Comparison of ENCODE assay signal across 12 cellular contexts in genomic region chr4:76219299-76220055, GRCh38. TPM values are rescaled to one million over a fixed set of nuclear protein-coding genes. Genes with fewer than 3 reads are reported as not detected.
DNase-seq lines count a peak whose midpoint lies in the region; ATAC-seq, FAIRE-seq and TF ChIP-seq lines count a peak whose summit lies in the region.
"Had no signal": no experiment of that assay in that cellular context is flagged by ENCODE, and none has a peak within 500 bp of the region (broad histone marks: within the 10 kb centered on the region; RNA-seq: fewer than 3 reads in every experiment).

No MANE protein-coding gene starts in this region.

- H3K4me3 Mint-ChIP-seq in HFFc6 = no peak overlapping the region
- H3K4me3 Mint-ChIP-seq in T-helper 2 cell treated with Interferon-gamma antibody and Interleukin-4, amounts not matched to agents 5 μg/mL and 100 μg/mL, for 36 hours = no peak overlapping the region
- H3K4me3 Mint-ChIP-seq: activated naive CD8-positive, alpha-beta T cell treated with anti-CD3 and anti-CD28 coated beads, Interleukin-2, amount 50 U/mL, for 24 hours; mesothelial cell of epicardium; stimulated activated naive CD8-positive, alpha-beta T cell treated with anti-CD3 and anti-CD28 coated beads, Interleukin-15, Interleukin-2, amounts not matched to agents 100 ng/mL and 50 ng/mL, for 24 hours had no signal

- no peaks in the 10 kb centered on the region for H4K20me1 ChIP-seq in OCI-LY7 (ENCODE audit: insufficient read depth, low read length)

- H3K36me3 Mint-ChIP-seq in HFFc6 (ENCODE audit: low read depth) = no peaks in the 10 kb centered on the region
- H3K36me3 Mint-ChIP-seq in T-helper 2 cell treated with Interferon-gamma antibody and Interleukin-4, amounts not matched to agents 5 μg/mL and 100 μg/mL, for 36 hours (ENCODE audit: low read depth) = no peaks in the 10 kb centered on the region
- H3K36me3 Mint-ChIP-seq: mesothelial cell of epicardium had no signal

- CTCF ChIA-PET in OCI-LY7 (lab: Charles Lee; ENCODE audit: unreplicated experiment) = no interaction called here

- no peak for TF ChIP-seq POLR2A in GM12892 (IDR thresholded peaks at IDR 0.05; ENCODE audit: low read depth, low read length)

- peak overlapping the region; percentile 18 for H3K27ac ChIP-seq in RWPE2 (ENCODE audit: poor library complexity, severe bottlenecking)
- no peak overlapping the region for H3K27ac ChIP-seq in thoracic aorta
- no peak overlapping the region for H3K27ac ChIP-seq in OCI-LY7 (ENCODE audit: low read depth, low read length, poor library complexity, severe bottlenecking)
- H3K27ac ChIP-seq: SJSA1 had no signal

- ATAC-seq in RWPE2 (ENCODE audit: low read depth) = peak; percentile 57
- ATAC-seq in thoracic aorta (ENCODE audit: insufficient number of reproducible peaks, low FRiP score, low read depth) = peak; percentile 62
- ATAC-seq: activated naive CD8-positive, alpha-beta T cell treated with anti-CD3 and anti-CD28 coated beads, Interleukin-2, amount 50 U/mL, for 24 hours had no signal

- no peak for FAIRE-seq in GM12892 (lab: Jason Lieb, UNC)

- H3K4me3 ChIP-seq in RWPE2 (ENCODE audit: severe bottlenecking) = no peak overlapping the region
- no peak overlapping the region for H3K4me3 ChIP-seq in thoracic aorta
- H3K4me3 ChIP-seq in OCI-LY7 (ENCODE audit: low read depth, low read length, poor library complexity, severe bottlenecking) = no peak overlapping the region
- H3K4me3 ChIP-seq: SJSA1 had no signal

- no peaks in the 10 kb centered on the region for H3K36me3 ChIP-seq in RWPE2 (ENCODE audit: low read depth)
- no peaks in the 10 kb centered on the region for H3K36me3 ChIP-seq in thoracic aorta
- H3K36me3 ChIP-seq in OCI-LY7 (ENCODE audit: insufficient read depth, low read length) = no peaks in the 10 kb centered on the region
- H3K36me3 ChIP-seq: SJSA1 had no signal

- DNase-seq in HFFc6 (peak; percentile 47), RWPE2 (ENCODE audit: low spot score) (no peak), iris pigment epithelial cell (ENCODE audit: low read depth) (peak; percentile 86), thoracic aorta (ENCODE audit: low spot score) (no peak), GM12892 (ENCODE audit: insufficient read length) (no peak), OCI-LY7 (ENCODE audit: low spot score) (no peak)
- no peak for DNase-seq in T-helper 2 cell treated with Interferon-gamma antibody and Interleukin-4, amounts not matched to agents 5 μg/mL and 100 μg/mL, for 36 hours (ENCODE audit: low spot score)
- DNase-seq: activated CD4-positive, alpha-beta T cell treated with anti-CD3 and anti-CD28 coated beads, Interleukin-2, amount 50 U/mL, for 4 hours; activated naive CD8-positive, alpha-beta T cell treated with anti-CD3 and anti-CD28 coated beads, Interleukin-2, amount 50 U/mL, for 24 hours had no signal

- H3K4me1 ChIP-seq in RWPE2 (ENCODE audit: insufficient read depth, poor library complexity, severe bottlenecking) = peaks cover 21% of the 10 kb centered on the region
- peaks cover 6 to 21% of the 10 kb centered on the region in 2 donors for H3K4me1 ChIP-seq in thoracic aorta (ENCODE audit: control insufficient read depth in 1 of 2, low read depth in 2 of 2)
- no peaks in the 10 kb centered on the region for H3K4me1 ChIP-seq in OCI-LY7 (ENCODE audit: insufficient read depth, low read length, poor library complexity, severe bottlenecking)

- no peaks in the 10 kb centered on the region for H3K79me2 ChIP-seq in OCI-LY7 (ENCODE audit: insufficient read depth, low read depth, low read length)

- no peak overlapping the region for H3K4me2 ChIP-seq in OCI-LY7 (ENCODE audit: low read length)

- H3K4me1 Mint-ChIP-seq in HFFc6 (ENCODE audit: low read depth) = peaks cover 23% of the 10 kb centered on the region
- peaks cover 5% of the 10 kb centered on the region for H3K4me1 Mint-ChIP-seq in T-helper 2 cell treated with Interferon-gamma antibody and Interleukin-4, amounts not matched to agents 5 μg/mL and 100 μg/mL, for 36 hours (ENCODE audit: low read depth)

- H3K9me2 ChIP-seq in OCI-LY7 (ENCODE audit: insufficient read depth, low read length) = no peaks in the 10 kb centered on the region

- TF ChIP-seq CTCF in HFFc6 (IDR thresholded peaks at IDR 0.05) = no peak
- TF ChIP-seq CTCF in RWPE2 (IDR thresholded peaks at IDR 0.05; ENCODE audit: poor library complexity, severe bottlenecking) = no peak
- TF ChIP-seq CTCF in thoracic aorta (IDR thresholded peaks at IDR 0.05) = no peak
- TF ChIP-seq CTCF in OCI-LY7 (conservative IDR thresholded peaks at IDR 0.05; ENCODE audit: low read length) = no peak

- H3K27ac Mint-ChIP-seq in HFFc6 = no peak overlapping the region
- no peak overlapping the region for H3K27ac Mint-ChIP-seq in T-helper 2 cell treated with Interferon-gamma antibody and Interleukin-4, amounts not matched to agents 5 μg/mL and 100 μg/mL, for 36 hours
- H3K27ac Mint-ChIP-seq: activated naive CD8-positive, alpha-beta T cell treated with anti-CD3 and anti-CD28 coated beads, Interleukin-2, amount 50 U/mL, for 24 hours; mesothelial cell of epicardium; stimulated activated naive CD8-positive, alpha-beta T cell treated with anti-CD3 and anti-CD28 coated beads, Interleukin-15, Interleukin-2, amounts not matched to agents 100 ng/mL and 50 ng/mL, for 24 hours had no signal

- BruUV-seq in OCI-LY7 (replicated peaks; lab: Mats Ljungman, UMichigan) = no TSS peak

- no peaks in the 10 kb centered on the region for H3K9me3 Mint-ChIP-seq in HFFc6
- H3K9me3 Mint-ChIP-seq in T-helper 2 cell treated with Interferon-gamma antibody and Interleukin-4, amounts not matched to agents 5 μg/mL and 100 μg/mL, for 36 hours = no peaks in the 10 kb centered on the region
- H3K9me3 Mint-ChIP-seq: activated naive CD8-positive, alpha-beta T cell treated with anti-CD3 and anti-CD28 coated beads, Interleukin-2, amount 50 U/mL, for 24 hours; mesothelial cell of epicardium; stimulated activated naive CD8-positive, alpha-beta T cell treated with anti-CD3 and anti-CD28 coated beads, Interleukin-15, Interleukin-2, amounts not matched to agents 100 ng/mL and 50 ng/mL, for 24 hours had no signal

- peaks cover 6% of the 10 kb centered on the region for H3K27me3 Mint-ChIP-seq in HFFc6 (ENCODE audit: insufficient read depth)
- H3K27me3 Mint-ChIP-seq in T-helper 2 cell treated with Interferon-gamma antibody and Interleukin-4, amounts not matched to agents 5 μg/mL and 100 μg/mL, for 36 hours (ENCODE audit: low read depth) = peaks cover 28% of the 10 kb centered on the region
- H3K27me3 Mint-ChIP-seq: activated naive CD8-positive, alpha-beta T cell treated with anti-CD3 and anti-CD28 coated beads, Interleukin-2, amount 50 U/mL, for 24 hours had no signal

- POLR2A ChIA-PET in OCI-LY7 (lab: Charles Lee) = no interaction called here

- intact Hi-C loops in OCI-LY7 (cut with micrococcal nuclease; ENCODE audit: unreplicated experiment) = no loop called here

- no peak overlapping the region for H2AFZ ChIP-seq in OCI-LY7 (ENCODE audit: low read length)

- H3K27me3 ChIP-seq in RWPE2 (ENCODE audit: insufficient read depth, poor library complexity, severe bottlenecking) (no peaks in the 10 kb centered on the region), thoracic aorta (replicated peaks; ENCODE audit: insufficient read depth) (no peaks in the 10 kb centered on the region)
- H3K27me3 ChIP-seq: SJSA1 had no signal

- H3K9me3 ChIP-seq in RWPE2 (ENCODE audit: severe bottlenecking) (no peaks in the 10 kb centered on the region), thoracic aorta (no peaks in the 10 kb centered on the region), OCI-LY7 (ENCODE audit: low read length) (no peaks in the 10 kb centered on the region)
- H3K9me3 ChIP-seq: SJSA1 had no signal

RNA-seq across cellular contexts. Expression of gene SCARB2, which starts 5.9 kb away (rescaled TPM):
- total RNA-seq in HFFc6 (2021; fragmentation: NEBNext Ultra II Directional; extraction: Animal tissue kit (Norgen Biotek cat#: 25700)) = 100 to 1,000 TPM; 126 to 145 (median 138) TPM
- total RNA-seq in thoracic aorta = 100 to 1,000 TPM; 133 to 165 TPM
- polyA plus RNA-seq in GM12892 (2012; ENCODE audit: missing spikeins) = 16.1 TPM
- total RNA-seq in OCI-LY7 (2014; rRNA removed; shearing (Covaris generic)) = not detected in 2 replicates
- 0.28 and 1.1 TPM in 2 replicates for total RNA-seq in OCI-LY7 (2022)

RNA-seq across cellular contexts. Expression of gene FAM47E, which starts 32.0 kb away (rescaled TPM):
- total RNA-seq in HFFc6 (2021; fragmentation: NEBNext Ultra II Directional; extraction: Animal tissue kit (Norgen Biotek cat#: 25700)) = under 1 TPM in 1 of 6 experiments, not detected in 5; 0.17 TPM
- total RNA-seq in thoracic aorta = under 1 TPM; 0.42 to 0.54 TPM
- not detected for polyA plus RNA-seq in GM12892 (2012; ENCODE audit: missing spikeins)
- not detected in 2 replicates for total RNA-seq in OCI-LY7 (2014; rRNA removed; shearing (Covaris generic))
- total RNA-seq in OCI-LY7 (2022) = not detected in 2 replicates
- total RNA-seq: SJSA1 had no signal

Comparison
In these comparisons a context has a peak if more than half of its experiments do, and no peak if none do; other contexts are left out.
1. DNase-seq: peak in HFFc6 (single experiment) and iris pigment epithelial cell (single experiment); none in RWPE2 (single experiment), thoracic aorta (single experiment), GM12892 (single experiment), T-helper 2 cell treated with Interferon-gamma antibody and Interleukin-4, amounts not matched to agents 5 μg/mL and 100 μg/mL, for 36 hours (single experiment) and OCI-LY7 (single experiment).
2. RNA of gene SCARB2, which starts 5.9 kb away (total RNA-seq): 133 to 165 TPM in thoracic aorta and 126 to 145 TPM in HFFc6; 0.28 to 1.1 TPM in OCI-LY7; every median in the first group is over 10 times any median in the second.